ENCODE assay signal across 20 cellular contexts in genomic region chr1:6288026-6288425, GRCh38. TPM values are rescaled to one million over a fixed set of nuclear protein-coding genes. Genes with fewer than 3 reads are reported as not detected.
"Had no signal": no experiment of that assay in that cellular context is flagged by ENCODE, and none has a peak within 500 bp of the region (broad histone marks: within the 10 kb centered on the region; RNA-seq: fewer than 3 reads in every experiment).

No MANE protein-coding gene starts in this region.

- H3K4me3 ChIP-seq: dorsolateral prefrontal cortex, gastrocnemius medialis, heart left ventricle, left ventricle myocardium inferior, SJSA1, stomach, transverse colon had no signal

- H3K27ac ChIP-seq: gastrocnemius medialis, left ventricle myocardium inferior, SJSA1, transverse colon had no signal

- H3K4me1 ChIP-seq: breast epithelium, gastrocnemius medialis, SJSA1 had no signal

- H3K36me3 ChIP-seq: breast epithelium, gastrocnemius medialis, heart left ventricle, left ventricle myocardium inferior, SJSA1, transverse colon had no signal

- H3K27me3 ChIP-seq: breast epithelium, dorsolateral prefrontal cortex, gastrocnemius medialis, heart left ventricle, SJSA1, stomach, transverse colon had no signal

- ATAC-seq: gastrocnemius medialis, heart left ventricle had no signal

- DNase-seq: activated naive CD8-positive, alpha-beta T cell treated with anti-CD3 and anti-CD28 coated beads for 36 hours; erythroblast; gastrocnemius medialis; heart left ventricle; islet precursor cell; left ventricle myocardium inferior; stimulated activated CD4-positive, alpha-beta T cell treated with anti-CD3 and anti-CD28 coated beads, Interleukin-12 subunit alpha, Interleukin-12 subunit beta, amount 100 ng/mL, for 4 hours; stimulated activated CD4-positive, alpha-beta T cell treated with anti-CD3 and anti-CD28 coated beads, Interleukin-2, amount 100 ng/mL, for 24 hours; stomach; SW 1271; transverse colon had no signal

- H3K9me3 ChIP-seq: breast epithelium, gastrocnemius medialis, heart left ventricle, left ventricle myocardium inferior, SJSA1, stomach, transverse colon had no signal

RNA-seq across cellular contexts. Expression of gene HES3, which starts 44.0 kb away (rescaled TPM):
- total RNA-seq: activated CD8-positive, alpha-beta memory T cell treated with anti-CD3 and anti-CD28 coated beads for 36 hours; activated naive CD8-positive, alpha-beta T cell treated with anti-CD3 and anti-CD28 coated beads for 36 hours; activated T-helper 1 cell treated with anti-CD3 and anti-CD28 coated beads, Interleukin-12 subunit alpha, Interleukin-12 subunit beta, Interleukin-2, Interleukin-4 antibody, amounts not matched to agents 30 ng/mL and 10 ng/mL and 1 ng/mL, durations not matched to agents 14 hours and 24 hours and 36 hours; breast epithelium; chondrocyte; dorsolateral prefrontal cortex; gastrocnemius medialis; heart left ventricle; left ventricle myocardium inferior; osteocyte; SJSA1; stomach; T-helper 2 cell treated with Interferon-gamma antibody and Interleukin-4, amounts not matched to agents 100 ng/mL and 5 ng/mL, for 36 hours; transverse colon had no signal
- polyA plus RNA-seq: heart left ventricle, neural cell, stomach had no signal
